In genomic region chr2:191910518-191910917, GRCh38 we compare ENCODE assay signal across 16 cellular contexts.
DNase-seq lines count a peak whose midpoint lies in the region; ATAC-seq and TF ChIP-seq lines count a peak whose summit lies in the region.
"Had no signal": no experiment of that assay in that cellular context is flagged by ENCODE, and none has a peak within 500 bp of the region (broad histone marks: within the 10 kb centered on the region; RNA-seq: fewer than 3 reads in every experiment).

No MANE protein-coding gene starts in this region.

- BruUV-seq in PC-3 (replicated peaks; lab: Mats Ljungman, UMichigan) = no TSS peak

- no peaks in the 10 kb centered on the region for H3K79me2 ChIP-seq in PC-3 (ENCODE audit: low read length)
- no peaks in the 10 kb centered on the region for H3K79me2 ChIP-seq in osteoblast (ENCODE audit: insufficient read depth, low read length)

- H3K4me3 ChIP-seq in PC-3 (ENCODE audit: low read length) = no peak overlapping the region
- no peak overlapping the region for H3K4me3 ChIP-seq in cardiac fibroblast (replicated peaks in 1 of 2; ENCODE audit: low read depth in 2 of 2, low read length in 2 of 2)
- no peak overlapping the region for H3K4me3 ChIP-seq in osteoblast (ENCODE audit: insufficient read depth, low read length)
- H3K4me3 ChIP-seq in suprapubic skin = no peak overlapping the region
- H3K4me3 ChIP-seq: spleen had no signal

- H3K9me2 ChIP-seq in PC-3 (replicated peaks; ENCODE audit: low read length) = no peaks in the 10 kb centered on the region

- H3K9me3 ChIP-seq in PC-3 (ENCODE audit: low read length) (no peaks in the 10 kb centered on the region), osteoblast (ENCODE audit: low read depth, low read length) (no peaks in the 10 kb centered on the region), suprapubic skin (no peaks in the 10 kb centered on the region)
- H3K9me3 ChIP-seq: spleen had no signal

- CTCF ChIA-PET in PC-3 (lab: Charles Lee) = no interaction called here

- POLR2A ChIA-PET in PC-3 (lab: Charles Lee; ENCODE audit: unreplicated experiment) = no interaction called here

- H4K20me1 ChIP-seq in PC-3 (ENCODE audit: low read length) (no peaks in the 10 kb centered on the region), osteoblast (ENCODE audit: insufficient read depth, low read length) (no peaks in the 10 kb centered on the region)

- peak overlapping the region; percentile 24 for H3K27ac ChIP-seq in PC-3 (ENCODE audit: low read length)
- peak overlapping the region; percentile 80 for H3K27ac ChIP-seq in osteoblast (ENCODE audit: low read depth, low read length)
- no peak overlapping the region for H3K27ac ChIP-seq in suprapubic skin
- H3K27ac ChIP-seq: spleen had no signal

- H3K4me2 ChIP-seq in PC-3 (ENCODE audit: low read length) = no peak overlapping the region
- H3K4me2 ChIP-seq in osteoblast (ENCODE audit: insufficient read depth, low read length) = peak overlapping the region; percentile 29

- H3F3A ChIP-seq in PC-3 (ENCODE audit: low read length, unreplicated experiment) = no peaks in the 10 kb centered on the region

- TF ChIP-seq EP300 in suprapubic skin (IDR thresholded peaks at IDR 0.05) = no peak

- TF ChIP-seq POLR2A in suprapubic skin (IDR thresholded peaks at IDR 0.05) = no peak

- TF ChIP-seq CTCF in PC-3 (conservative IDR thresholded peaks at IDR 0.05; ENCODE audit: low read depth, low read length) (no peak), cardiac fibroblast (IDR thresholded peaks at IDR 0.05; ENCODE audit: low read depth, low read length) (no peak), osteoblast (IDR thresholded peaks at IDR 0.05; ENCODE audit: extremely low read depth, low read depth, low read length) (no peak), suprapubic skin (IDR thresholded peaks at IDR 0.05) (no peak)

- H3K4me1 ChIP-seq in PC-3 (ENCODE audit: insufficient read depth, low read length) (peaks cover 16% of the 10 kb centered on the region), osteoblast (ENCODE audit: insufficient read depth, low read length) (peaks cover 9% of the 10 kb centered on the region), suprapubic skin (no peaks in the 10 kb centered on the region)
- H3K4me1 ChIP-seq: spleen had no signal

- H3K9ac ChIP-seq in PC-3 (ENCODE audit: low read length) = no peak overlapping the region

- peak; percentile 8 for DNase-seq in GM04503 (ENCODE audit: low read depth)
- peak; percentile 64 for DNase-seq in PC-3
- DNase-seq in cardiac fibroblast (ENCODE audit: low read depth in 2 of 2) = peak; percentile 35 to 75
- peak; percentile 83 for DNase-seq in osteoblast (ENCODE audit: insufficient read length, low spot score, missing footprints)
- DNase-seq in DMS 273 treated with DMSO at 0.1 percent for 48 hours (lab: John Stamatoyannopoulos, UW) = no peak
- DNase-seq in suprapubic skin (ENCODE audit: low spot score in 2 of 2) = no peak
- DNase-seq: aorta; erythroblast; immature natural killer cell; natural killer cell; NCI-H1105 treated with DMSO at 0.1 percent for 48 hours; NCI-H526 treated with DMSO at 0.1 percent for 48 hours; spleen; stimulated activated CD8-positive, alpha-beta memory T cell treated with anti-CD3 and anti-CD28 coated beads, Interleukin-4, amount 100 ng/mL, for 48 hours had no signal

- H3K36me3 ChIP-seq in PC-3 (ENCODE audit: low read depth, low read length) (no peaks in the 10 kb centered on the region), osteoblast (ENCODE audit: insufficient read depth, low read length) (no peaks in the 10 kb centered on the region), suprapubic skin (no peaks in the 10 kb centered on the region)
- H3K36me3 ChIP-seq: spleen had no signal

- ATAC-seq in PC-3 (peak; percentile 69), GM19455 (IDR thresholded peaks at IDR 0.05; ENCODE audit: unreplicated experiment) (no peak), HG02642 (IDR thresholded peaks at IDR 0.05; ENCODE audit: poor library complexity, unreplicated experiment) (no peak)
- ATAC-seq: natural killer cell had no signal

- no peaks in the 10 kb centered on the region for H3K27me3 ChIP-seq in PC-3 (ENCODE audit: low read length)
- no peaks in the 10 kb centered on the region for H3K27me3 ChIP-seq in osteoblast (ENCODE audit: insufficient read depth, low read length)
- H3K27me3 ChIP-seq in suprapubic skin = no peaks in the 10 kb centered on the region
- H3K27me3 ChIP-seq: spleen had no signal

- H2AFZ ChIP-seq in PC-3 (ENCODE audit: low read length) (0 out of 2 replicates have a peak overlapping the region, but pooled peaks have one; percentile 0), osteoblast (ENCODE audit: low read length) (peak overlapping the region; percentile 71)

- intact Hi-C loops in PC-3 (cut with micrococcal nuclease) = no loop called here

- WGBS in suprapubic skin = 64% methylated on average over 2 of the region's 2 CpGs

Comparison
In these comparisons a context has a peak if more than half of its experiments do, and no peak if none do; other contexts are left out.
1. DNase-seq: peak in GM04503 (single experiment), PC-3 (single experiment), cardiac fibroblast (2 of 2) and osteoblast (single experiment); none in DMS 273 treated with DMSO at 0.1 percent for 48 hours (single experiment) and suprapubic skin (0 of 2).